Comparison of ENCODE assay signal across 8 cellular contexts in the genomic region with DNA sequence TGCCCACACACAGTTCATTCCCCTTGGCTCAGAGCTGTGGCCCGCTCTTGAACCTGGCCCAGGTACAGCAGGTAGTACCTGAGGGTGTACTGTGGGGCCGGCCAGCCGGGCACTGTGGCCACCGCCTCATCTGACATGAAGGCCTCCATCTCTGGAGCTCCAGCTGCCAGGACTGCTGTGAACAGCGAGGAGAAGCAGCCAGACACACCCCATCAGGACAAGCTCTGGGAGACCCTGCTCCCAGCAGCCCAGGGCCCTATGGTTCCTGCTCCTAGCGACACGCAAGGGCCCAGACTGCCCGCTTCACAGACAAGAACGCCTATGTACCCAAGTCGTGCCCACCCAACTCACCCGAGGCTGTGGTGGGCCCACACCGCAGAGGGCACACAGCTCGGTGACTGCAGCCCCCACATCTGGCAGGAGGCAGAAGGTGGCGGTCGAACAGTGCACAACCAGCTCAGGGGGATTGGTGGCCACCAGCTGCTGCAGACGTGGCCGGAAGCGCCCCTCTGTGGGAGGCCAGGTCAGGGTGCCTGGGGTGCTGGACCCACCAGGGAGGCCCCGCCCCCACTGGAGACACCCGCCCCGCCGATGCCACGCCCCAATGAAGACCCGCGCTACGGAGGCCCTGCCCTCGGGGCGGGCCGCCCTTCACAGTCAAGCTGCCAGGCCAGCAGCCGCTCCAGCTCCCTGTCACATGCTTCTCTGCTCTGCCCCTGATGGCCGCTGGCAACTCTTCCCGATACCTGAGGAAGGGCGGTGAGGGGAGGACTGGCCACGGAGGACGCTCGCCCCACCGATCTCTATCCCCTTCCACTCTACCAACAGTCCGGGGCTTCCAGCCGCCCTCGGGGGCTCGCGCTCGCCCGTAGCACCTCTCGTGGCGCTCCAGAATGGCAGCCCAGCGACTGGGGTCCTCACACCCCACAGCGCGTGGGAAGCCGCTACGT. TPM values are rescaled to one million over a fixed set of nuclear protein-coding genes. Genes with fewer than 3 reads are reported as not detected.
A peak's percentile ranks its signal among the peaks of the same experiment; 100 is the strongest.
DNase-seq lines count a peak whose midpoint lies in the region; ATAC-seq and TF ChIP-seq lines count a peak whose summit lies in the region.

No MANE protein-coding gene starts in this region.

- CTCF ChIA-PET in AG04449 (lab: Yijun Ruan, JAX): interaction anchor here (1.0 to 3.2 kb wide), 6 partner anchors 11 to 101 kb away, joined by 3 to 21 read pairs (median 3); a partner anchor contains a TSS

- ATAC-seq in GM18909 (IDR thresholded peaks at IDR 0.05; ENCODE audit: poor library complexity, unreplicated experiment) (peak; percentile 10), GM21786 (IDR thresholded peaks at IDR 0.05; ENCODE audit: unreplicated experiment) (no peak)

- TF ChIP-seq CTCF in AG04449 (IDR thresholded peaks at IDR 0.05; ENCODE audit: insufficient read depth, low read length, missing control alignments): no peak

- H3K4me1 ChIP-seq in esophagus (ENCODE audit: control insufficient read depth in 2 of 2, insufficient read depth in 2 of 2, low read length in 1 of 2): peaks cover 19 to 71% of the 10 kb centered on the region in 2 donors
- H3K4me1 ChIP-seq in muscle layer of duodenum (ENCODE audit: control insufficient read depth in 1 of 2, insufficient read depth in 2 of 2, low read length in 2 of 2): peaks cover 7 to 50% of the 10 kb centered on the region in 2 donors

- peak overlapping the region; percentile 75 to 76 for H3K27ac ChIP-seq in esophagus (ENCODE audit: low read depth in 2 of 2, low read length in 1 of 2)
- no peak overlapping the region for H3K27ac ChIP-seq in muscle layer of duodenum (ENCODE audit: low read length)
- peak overlapping the region; percentile 72 for H3K27ac ChIP-seq in temporal lobe (ENCODE audit: low read depth, low read length)

- no peak for DNase-seq in AG04449 (ENCODE audit: low read depth, low spot score)
- DNase-seq in NCI-H2196 treated with DMSO at 0.1 percent for 48 hours (lab: John Stamatoyannopoulos, UW; ENCODE audit: unreplicated experiment): peak; percentile 67
- DNase-seq in activated CD4-positive, alpha-beta T cell treated with anti-CD3 and anti-CD28 coated beads, Interleukin-2, amount 50 U/mL, for 1 hour: peak; percentile 40

- H3K27me3 ChIP-seq in esophagus (ENCODE audit: control insufficient read depth in 1 of 2, insufficient read depth in 2 of 2, low read length in 2 of 2) (no peaks in the 10 kb centered on the region), muscle layer of duodenum (ENCODE audit: low read depth, low read length) (no peaks in the 10 kb centered on the region)

- POLR2A ChIA-PET in AG04449 (lab: Yijun Ruan, JAX): interaction anchor here (0.7 to 1.4 kb wide), 3 partner anchors 10 to 30 kb away, joined by 3 to 6 read pairs (median 4); a partner anchor contains a TSS

- WGBS in esophagus, 2 donors: 26 to 27% methylated on average over 51 of the region's 51 CpGs

- no peaks in the 10 kb centered on the region for H3K9me3 ChIP-seq in esophagus (ENCODE audit: control insufficient read depth in 2 of 2, insufficient read depth in 1 of 2, low read depth in 1 of 2, low read length in 1 of 2)
- no peaks in the 10 kb centered on the region for H3K9me3 ChIP-seq in muscle layer of duodenum (ENCODE audit: control insufficient read depth in 1 of 2, low read length in 2 of 2)

- H3K36me3 ChIP-seq in esophagus (ENCODE audit: control insufficient read depth in 2 of 2, insufficient read depth in 2 of 2, low read length in 1 of 2) (peaks cover 0 to 26% of the 10 kb centered on the region in 2 donors), muscle layer of duodenum (ENCODE audit: control insufficient read depth in 1 of 2, insufficient read depth in 2 of 2, low read length in 2 of 2) (peaks cover 5 to 17% of the 10 kb centered on the region in 2 donors)

- peak overlapping the region; percentile 62 for H3K4me3 ChIP-seq in AG04449 (ENCODE audit: low read depth, low read length)
- peak overlapping the region; percentile 30 to 82 for H3K4me3 ChIP-seq in esophagus (ENCODE audit: low read depth in 1 of 2, low read length in 2 of 2)
- H3K4me3 ChIP-seq in muscle layer of duodenum (ENCODE audit: low read depth in 1 of 2, low read length in 2 of 2): peak overlapping the region; percentile 42 to 85

RNA-seq across cellular contexts. Expression of a gene that starts 1.1 kb away (rescaled TPM):
- 10 to 100 TPM; 58.3 to 95.2 TPM for polyA plus RNA-seq in esophagus
- total RNA-seq in temporal lobe: 37.9 TPM

RNA-seq across cellular contexts. Expression of a gene that starts 3.7 kb away (rescaled TPM):
- polyA plus RNA-seq in esophagus: 1 to 10 TPM in 1 of 2 donors, under 1 TPM in 1; 0.49 to 1.7 TPM
- 1.7 TPM for total RNA-seq in temporal lobe

RNA-seq across cellular contexts. Expression of a gene that starts 5.0 kb away (rescaled TPM):
- polyA plus RNA-seq in esophagus: 10 to 100 TPM; 41.0 to 55.4 TPM
- total RNA-seq in temporal lobe: 15.5 TPM

RNA-seq across cellular contexts. Expression of a gene that starts 11.1 kb away (rescaled TPM):
- 1 to 10 TPM; 6.0 to 6.3 TPM for polyA plus RNA-seq in esophagus
- 3.7 TPM for total RNA-seq in temporal lobe

RNA-seq across cellular contexts. Expression of a gene that starts 11.2 kb away (rescaled TPM):
- polyA plus RNA-seq in esophagus: 100 to 1,000 TPM in 1 of 2 donors, 10 to 100 TPM in 1; 87.1 to 152 TPM
- total RNA-seq in temporal lobe: 26.1 TPM
